In genomic region chr9:129208191-129209091, GRCh38 we compare ENCODE assay signal across 10 cellular contexts. TPM values are rescaled to one million over a fixed set of nuclear protein-coding genes. Genes with fewer than 3 reads are reported as not detected.
A peak's percentile ranks its signal among the peaks of the same experiment; 100 is the strongest.
DNase-seq lines count a peak whose midpoint lies in the region; ATAC-seq lines count a peak whose summit lies in the region.
"Had no signal": no experiment of that assay in that cellular context is flagged by ENCODE, and none has a peak within 500 bp of the region (broad histone marks: within the 10 kb centered on the region; RNA-seq: fewer than 3 reads in every experiment).

No MANE protein-coding gene starts in this region.

- peak overlapping the region; percentile 70 for H3K9ac ChIP-seq in HUES64 (ENCODE audit: low read depth, low read length)
- peak overlapping the region; percentile 61 for H3K9ac ChIP-seq in iPS-18a (ENCODE audit: low read length)

- no peaks in the 10 kb centered on the region for H3K36me3 ChIP-seq in HUES64 (ENCODE audit: insufficient read depth, low read length)
- no peaks in the 10 kb centered on the region for H3K36me3 ChIP-seq in iPS-18a (ENCODE audit: control insufficient read depth, low read depth, low read length)
- H3K36me3 ChIP-seq: thyroid gland had no signal

- H3K4me1 ChIP-seq in HUES64 (ENCODE audit: insufficient read depth, low read length) (peaks cover 16% of the 10 kb centered on the region), iPS-18a (ENCODE audit: control insufficient read depth, low read depth, low read length) (peaks cover 18% of the 10 kb centered on the region)

- H3K9me3 ChIP-seq in HUES64 (ENCODE audit: insufficient read depth, low read depth, low read length) (no peaks in the 10 kb centered on the region), iPS-18a (ENCODE audit: control insufficient read depth, low read depth, low read length) (no peaks in the 10 kb centered on the region)
- H3K9me3 ChIP-seq: thyroid gland had no signal

- DNase-seq in activated CD8-positive, alpha-beta memory T cell treated with anti-CD3 and anti-CD28 coated beads, Interleukin-2, amount 50 U/mL, for 48 hours = peak; percentile 74
- DNase-seq in stimulated activated CD8-positive, alpha-beta memory T cell treated with anti-CD3 and anti-CD28 coated beads, Interleukin-12 subunit alpha, Interleukin-12 subunit beta, amount 100 ng/mL, for 24 hours (ENCODE audit: extremely low read depth) = peak; percentile 30
- DNase-seq in NCI-H1930 (lab: John Stamatoyannopoulos, UW) (no peak), NAMALWA (ENCODE audit: low spot score) (no peak), dedifferentiated amniotic fluid mesenchymal stem cell (ENCODE audit: extremely low spot score) (no peak)
- DNase-seq: NCI-H748 treated with DMSO at 0.1 percent for 48 hours, thyroid gland had no signal

- H3K4me3 ChIP-seq in HUES64 (ENCODE audit: low read length) = peak overlapping the region; percentile 71
- H3K4me3 ChIP-seq in iPS-18a (ENCODE audit: low read length) = peak overlapping the region; percentile 74
- H3K4me3 ChIP-seq: thyroid gland had no signal

- H3K27me3 ChIP-seq in HUES64 (ENCODE audit: insufficient read depth, low read length) (peaks cover 4% of the 10 kb centered on the region; the same call in 1 of the 2 replicates), iPS-18a (ENCODE audit: control insufficient read depth, insufficient read depth, low read length) (peaks cover 4% of the 10 kb centered on the region)
- H3K27me3 ChIP-seq: thyroid gland had no signal

- H3K27ac ChIP-seq in HUES64 (ENCODE audit: low read depth, low read length) (peak overlapping the region; percentile 89), iPS-18a (ENCODE audit: low read length) (peak overlapping the region; percentile 55)
- H3K27ac ChIP-seq: thyroid gland had no signal

- 34% methylated on average over 22 of the region's 22 CpGs for WGBS in HUES64

- no peak for ATAC-seq in HG03571 (IDR thresholded peaks at IDR 0.05; ENCODE audit: unreplicated experiment)

RNA-seq across cellular contexts. Expression of gene IER5L, which starts 30.4 kb away (rescaled TPM):
- polyA plus RNA-seq in HUES64 (2013, experiment 1 of 2) = 9.1 TPM
- polyA plus RNA-seq in HUES64 (2013, experiment 2 of 2) = 13.9 TPM

Comparison
In these comparisons a context has a peak if more than half of its experiments do, and no peak if none do; other contexts are left out.
1. DNase-seq: peak in activated CD8-positive, alpha-beta memory T cell treated with anti-CD3 and anti-CD28 coated beads, Interleukin-2, amount 50 U/mL, for 48 hours (single experiment) and stimulated activated CD8-positive, alpha-beta memory T cell treated with anti-CD3 and anti-CD28 coated beads, Interleukin-12 subunit alpha, Interleukin-12 subunit beta, amount 100 ng/mL, for 24 hours (single experiment); none in NCI-H1930 (0 of 2), NAMALWA (single experiment) and dedifferentiated amniotic fluid mesenchymal stem cell (single experiment).